Comparison of ENCODE assay signal across 8 cellular contexts in the genomic region with DNA sequence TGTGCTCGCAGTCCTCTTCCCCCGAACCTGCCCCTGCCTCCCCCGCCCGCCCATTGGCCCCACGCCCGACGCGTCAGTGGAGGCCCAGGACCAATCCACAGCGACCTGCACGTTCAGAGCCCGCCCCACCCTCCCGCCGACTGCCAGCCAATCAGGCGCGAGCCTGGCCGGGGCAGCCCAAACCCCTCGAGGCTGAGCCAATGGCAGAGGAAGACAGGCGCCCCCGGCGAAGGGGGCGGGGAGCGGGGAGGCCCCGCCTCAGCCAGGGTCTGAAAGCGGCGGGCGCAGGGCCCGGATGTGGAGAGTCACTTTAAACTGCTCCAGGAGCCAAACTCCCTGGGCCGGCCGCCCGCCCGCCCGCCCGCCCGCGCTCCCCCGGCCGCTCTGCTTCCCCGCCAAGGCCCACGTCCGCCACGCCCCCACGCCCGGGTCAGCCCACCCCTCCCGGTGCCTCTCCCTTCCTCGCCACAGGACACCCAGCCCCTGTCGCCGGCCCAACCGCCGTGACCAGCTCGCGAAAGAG. TPM values are rescaled to one million over a fixed set of nuclear protein-coding genes. Genes with fewer than 3 reads are reported as not detected.
DNase-seq lines count a peak whose midpoint lies in the region; ATAC-seq and TF ChIP-seq lines count a peak whose summit lies in the region.

No MANE protein-coding gene starts in this region.

- no peaks in the 10 kb centered on the region for H3K36me3 ChIP-seq in hepatocyte (replicated peaks; ENCODE audit: insufficient read depth, low read depth)
- H3K36me3 ChIP-seq in rectal smooth muscle tissue (ENCODE audit: control insufficient read depth, insufficient read depth, low read length): no peaks in the 10 kb centered on the region
- peaks cover 0 to 6% of the 10 kb centered on the region in 2 donors for H3K36me3 ChIP-seq in vagina

- no peak for TF ChIP-seq POLR2A in vagina (IDR thresholded peaks at IDR 0.05)

- peak; percentile 82 for ATAC-seq in GM18502 (IDR thresholded peaks at IDR 0.05; ENCODE audit: poor library complexity, unreplicated experiment)
- ATAC-seq in HG02981 (IDR thresholded peaks at IDR 0.05; ENCODE audit: unreplicated experiment): peak; percentile 79

- TF ChIP-seq CTCF in astrocyte of the cerebellum (IDR thresholded peaks at IDR 0.05; ENCODE audit: low read depth, low read length, missing control alignments) (no peak), hepatocyte (IDR thresholded peaks at IDR 0.05; ENCODE audit: poor library complexity) (no peak), vagina (IDR thresholded peaks at IDR 0.05) (no peak)

- DNase-seq in NCI-H1930 (lab: John Stamatoyannopoulos, UW) (peak; percentile 95 to 98), T-helper 22 cell (ENCODE audit: low read depth) (peak; percentile 99), astrocyte of the cerebellum (ENCODE audit: low read depth) (peak; percentile 97), hepatocyte (ENCODE audit: low spot score) (peak; percentile 99), vagina (ENCODE audit: extremely low spot score in 2 of 2) (peak; percentile 99 to 100)

- intact Hi-C loops in vagina (cut with DNase I): loop anchor here (5.0 kb wide), 1 partner anchor 65 kb away; a partner anchor contains a TSS

- H3K4me1 ChIP-seq in hepatocyte (ENCODE audit: insufficient read depth) (peaks cover 10% of the 10 kb centered on the region), rectal smooth muscle tissue (ENCODE audit: control insufficient read depth, insufficient read depth, low read length) (peaks cover 10% of the 10 kb centered on the region), vagina (peaks cover 21% of the 10 kb centered on the region)

- H4K20me1 ChIP-seq in hepatocyte (ENCODE audit: insufficient read depth, poor library complexity, severe bottlenecking): peaks cover 9% of the 10 kb centered on the region

- peak overlapping the region; percentile 47 for H2AFZ ChIP-seq in hepatocyte

- H3K4me3 ChIP-seq in astrocyte of the cerebellum (ENCODE audit: low read depth, low read length) (peak overlapping the region; percentile 87), hepatocyte (peak overlapping the region; percentile 80), rectal smooth muscle tissue (ENCODE audit: low read length) (peak overlapping the region; percentile 64), vagina (peak overlapping the region; percentile 59 to 98)

- H3K9ac ChIP-seq in rectal smooth muscle tissue (ENCODE audit: low read length): peak overlapping the region; percentile 20

- H3K27ac ChIP-seq in hepatocyte (peak overlapping the region; percentile 76), rectal smooth muscle tissue (ENCODE audit: low read depth, low read length) (peak overlapping the region; percentile 90), vagina (peak overlapping the region; percentile 96)

- no peaks in the 10 kb centered on the region for H3K9me2 ChIP-seq in hepatocyte (replicated peaks; ENCODE audit: insufficient read depth)

- H3K4me2 ChIP-seq in hepatocyte: peak overlapping the region; percentile 54

- H3K9me3 ChIP-seq in hepatocyte (ENCODE audit: low read depth) (no peaks in the 10 kb centered on the region), vagina (no peaks in the 10 kb centered on the region)

- WGBS in hepatocyte (ENCODE audit: low lambda C conversion rate, missing lambda C conversion rate): 0% methylated on average over 1 of the region's 51 CpGs

- peaks cover 44% of the 10 kb centered on the region for H3K79me2 ChIP-seq in hepatocyte

- in situ Hi-C loops in astrocyte of the cerebellum (cut with HindIII; ENCODE audit: low sequenced_read_pairs): no loop called here

- H3K27me3 ChIP-seq in hepatocyte (no peaks in the 10 kb centered on the region), rectal smooth muscle tissue (ENCODE audit: control insufficient read depth, insufficient read depth, low read length) (no peaks in the 10 kb centered on the region), vagina (no peaks in the 10 kb centered on the region)

RNA-seq across cellular contexts. Expression of a gene that starts 0.5 kb away (rescaled TPM):
- 12.6 and 18.8 TPM in 2 replicates for total RNA-seq in hepatocyte
- 12.7 and 18.4 TPM in 2 replicates for polyA plus RNA-seq in hepatocyte
- total RNA-seq in vagina: 14.2 TPM

Comparison
In these comparisons a context has a peak if more than half of its experiments do, and no peak if none do; other contexts are left out.
1. Peak in every context shown above with its lines: DNase-seq, ATAC-seq, H3K4me3 ChIP-seq and H3K27ac ChIP-seq.